Comparison of ENCODE assay signal across 27 cellular contexts in the genomic region with DNA sequence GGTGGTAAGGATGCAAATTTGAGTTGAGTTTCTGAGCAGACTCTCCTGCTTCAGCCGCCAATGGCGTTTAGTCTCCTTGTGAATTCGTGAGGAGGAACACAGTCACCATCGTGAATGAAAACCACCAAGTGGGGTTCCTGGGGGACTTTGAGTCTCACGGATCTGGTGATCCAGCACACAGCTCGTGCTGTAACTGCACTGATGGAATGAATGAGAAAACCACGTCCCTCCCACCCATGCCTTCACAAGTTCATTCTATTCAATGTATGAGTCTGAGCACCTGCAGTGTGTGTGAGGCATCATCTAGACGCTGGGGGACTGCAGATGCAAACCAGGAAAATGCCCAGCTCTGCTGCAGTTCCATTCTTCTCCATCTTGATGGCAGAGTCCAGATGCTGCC.
DNase-seq lines count a peak whose midpoint lies in the region; ATAC-seq and TF ChIP-seq lines count a peak whose summit lies in the region.
"Had no signal": no experiment of that assay in that cellular context is flagged by ENCODE, and none has a peak within 500 bp of the region (broad histone marks: within the 10 kb centered on the region; RNA-seq: fewer than 3 reads in every experiment).

No MANE protein-coding gene starts in this region.

- TF ChIP-seq EP300 in esophagus muscularis mucosa (IDR thresholded peaks at IDR 0.05), result no peak

- TF ChIP-seq CTCF in GM06990 (IDR thresholded peaks at IDR 0.05; ENCODE audit: insufficient read depth, low read length, poor library complexity, severe bottlenecking) (no peak), esophagus muscularis mucosa (IDR thresholded peaks at IDR 0.05) (no peak), BE2C (IDR thresholded peaks at IDR 0.05; ENCODE audit: low read depth, low read length) (no peak), gastrocnemius medialis (IDR thresholded peaks at IDR 0.05 in 4 of 5, conservative IDR thresholded peaks at IDR 0.05 in 1 of 5) (no peak)

- peak overlapping the region; percentile 34; the same call in 1 of the 2 replicates for H3K4me3 ChIP-seq in GM06990 (replicated peaks; ENCODE audit: low read depth, low read length)
- no peak overlapping the region for H3K4me3 ChIP-seq in esophagus muscularis mucosa
- H3K4me3 ChIP-seq in BE2C (ENCODE audit: low read depth, low read length), result no peak overlapping the region
- no peak overlapping the region for H3K4me3 ChIP-seq in gastrocnemius medialis
- H3K4me3 ChIP-seq: BLaER1 treated with 17β-estradiol and CSF1 and Interleukin-3, amounts not matched to agents 10 nM and 100 nM; MG63; Peyer's patch had no signal

- intact Hi-C loops in esophagus muscularis mucosa (cut with DNase I), result no loop called here
- intact Hi-C loops in Right ventricle myocardium superior (cut with DNase I), result no loop called here
- intact Hi-C loops in gastrocnemius medialis (cut with DNase I; ENCODE audit: low total_unique reads), result no loop called here
- intact Hi-C loops in cardiac septum (cut with DNase I), result no loop called here

- WGBS in esophagus muscularis mucosa, result 87% methylated on average over 4 of the region's 8 CpGs

- no peak overlapping the region for H3K27ac ChIP-seq in esophagus muscularis mucosa (replicated peaks in 1 of 4)
- H3K27ac ChIP-seq in gastrocnemius medialis, result no peak overlapping the region
- H3K27ac ChIP-seq: BLaER1 treated with 17β-estradiol and CSF1 and Interleukin-3, amounts not matched to agents 10 nM and 100 nM; Peyer's patch had no signal

- TF ChIP-seq POLR2A in esophagus muscularis mucosa (IDR thresholded peaks at IDR 0.05; ENCODE audit: low read depth), result no peak
- TF ChIP-seq POLR2A in gastrocnemius medialis (IDR thresholded peaks at IDR 0.05), result no peak

- DNase-seq in GM06990 (ENCODE audit: extremely low read depth, insufficient read length), result no peak
- DNase-seq in NAMALWA (ENCODE audit: low spot score), result peak; percentile 25
- peak; percentile 75 for DNase-seq in esophagus muscularis mucosa (ENCODE audit: extremely low spot score)
- DNase-seq in Right ventricle myocardium superior, result no peak
- DNase-seq in BE2C, result no peak
- no peak for DNase-seq in gastrocnemius medialis
- no peak for DNase-seq in cardiac septum (ENCODE audit: low spot score)
- DNase-seq: 8988T; ACHN; CD4-positive, alpha-beta T cell; GOT3; KBM-7; MG63; NCI-H1417 treated with DMSO at 0.1 percent for 48 hours; NCI-H187 treated with DMSO at 0.1 percent for 48 hours; NCI-H2107; NCI-H446 treated with DMSO at 0.1 percent for 48 hours; NCI-H526; NCI-H82; OCI-M1; Peyer's patch; SK-N-SH; SW 1271; T-helper 9 cell had no signal

- H3K36me3 ChIP-seq in GM06990 (ENCODE audit: control insufficient read depth, insufficient read depth, low read length) (no peaks in the 10 kb centered on the region), esophagus muscularis mucosa (no peaks in the 10 kb centered on the region), BE2C (no peaks in the 10 kb centered on the region), gastrocnemius medialis (no peaks in the 10 kb centered on the region)
- H3K36me3 ChIP-seq: BLaER1 treated with 17β-estradiol and CSF1 and Interleukin-3, amounts not matched to agents 10 nM and 100 nM; Peyer's patch had no signal

- peaks cover 0 to 7% (median 0%) of the 10 kb centered on the region in 4 donors for H3K4me1 ChIP-seq in esophagus muscularis mucosa
- peaks cover 3% of the 10 kb centered on the region; the same call in 1 of the 2 replicates for H3K4me1 ChIP-seq in BE2C
- H3K4me1 ChIP-seq in gastrocnemius medialis, result no peaks in the 10 kb centered on the region
- H3K4me1 ChIP-seq: Peyer's patch had no signal

- in situ Hi-C loops in gastrocnemius medialis (cut with MboI; ENCODE audit: low sequenced_read_pairs in 4 of 4), result no loop called here

- ATAC-seq in GM18868 (IDR thresholded peaks at IDR 0.05; ENCODE audit: unreplicated experiment) (peak; percentile 46), Right ventricle myocardium superior (ENCODE audit: poor library complexity) (no peak), gastrocnemius medialis (no peak)
- ATAC-seq: HCT116 had no signal

- H3K9me3 ChIP-seq in esophagus muscularis mucosa (no peaks in the 10 kb centered on the region), BE2C (no peaks in the 10 kb centered on the region), gastrocnemius medialis (no peaks in the 10 kb centered on the region)
- H3K9me3 ChIP-seq: MG63, Peyer's patch, SK-N-SH had no signal

- H3K27me3 ChIP-seq in GM06990 (replicated peaks; ENCODE audit: control insufficient read depth, insufficient read depth, low read length), result no peaks in the 10 kb centered on the region
- no peaks in the 10 kb centered on the region for H3K27me3 ChIP-seq in esophagus muscularis mucosa
- H3K27me3 ChIP-seq in BE2C, result no peaks in the 10 kb centered on the region
- H3K27me3 ChIP-seq in gastrocnemius medialis, result no peaks in the 10 kb centered on the region
- H3K27me3 ChIP-seq: BLaER1 treated with 17β-estradiol and CSF1 and Interleukin-3, amounts not matched to agents 10 nM and 100 nM; MG63; Peyer's patch had no signal

Comparison
In these comparisons a context has a peak if more than half of its experiments do, and no peak if none do; other contexts are left out.
1. DNase-seq: peak in NAMALWA (single experiment) and esophagus muscularis mucosa (single experiment); none in GM06990 (single experiment), Right ventricle myocardium superior (single experiment), BE2C (single experiment), gastrocnemius medialis (0 of 2) and cardiac septum (single experiment).